8 cellular contexts compared by ENCODE assay signal in the genomic region with DNA sequence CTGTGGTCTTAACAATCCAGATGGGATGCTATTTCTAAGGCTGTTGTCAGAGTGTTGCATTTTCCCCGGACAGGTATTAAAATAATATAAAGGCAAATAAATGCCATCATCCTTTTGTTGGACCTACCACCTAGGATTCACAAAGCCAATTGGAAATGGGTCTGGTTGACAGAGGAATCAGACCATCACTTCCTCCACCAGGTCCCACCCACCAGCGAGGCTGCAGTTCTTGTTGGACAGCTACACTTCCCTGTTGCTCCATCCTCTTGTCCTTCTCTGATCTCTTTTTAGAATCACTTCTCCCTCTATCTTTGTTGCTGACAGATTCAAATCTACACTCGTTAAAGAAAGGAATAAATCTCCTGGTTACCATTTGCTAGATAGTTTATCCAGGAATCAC. TPM values are rescaled to one million over a fixed set of nuclear protein-coding genes. Genes with fewer than 3 reads are reported as not detected.
DNase-seq lines count a peak whose midpoint lies in the region; ATAC-seq, FAIRE-seq and TF ChIP-seq lines count a peak whose summit lies in the region.

No MANE protein-coding gene starts in this region.

- TF ChIP-seq POLR2A in HepG2 (IDR thresholded peaks at IDR 0.05; ENCODE audit: insufficient read depth in 1 of 2, low read depth in 2 of 2, low read length in 2 of 2), result no peak
- TF ChIP-seq POLR2A in right lobe of liver (IDR thresholded peaks at IDR 0.05), result no peak
- no peak for TF ChIP-seq POLR2A in prostate gland (IDR thresholded peaks at IDR 0.05)

- H3K4me3 ChIP-seq in HepG2 (replicated peaks in 1 of 3; ENCODE audit: insufficient read depth in 1 of 3, low read depth in 2 of 3, low read length in 3 of 3) (peak overlapping the region; percentile 85 to 100 (median 99); a peak in 4 of 6 replicates), right lobe of liver (no peak overlapping the region), SJCRH30 (peak overlapping the region; percentile 74), hepatocyte (no peak overlapping the region), prostate gland (no peak overlapping the region)

- H3K9me3 ChIP-seq in HepG2 (ENCODE audit: low read length), result no peaks in the 10 kb centered on the region
- H3K9me3 ChIP-seq in right lobe of liver, result no peaks in the 10 kb centered on the region
- H3K9me3 ChIP-seq in SJCRH30 (replicated peaks), result no peaks in the 10 kb centered on the region
- H3K9me3 ChIP-seq in hepatocyte (ENCODE audit: low read depth), result no peaks in the 10 kb centered on the region
- H3K9me3 ChIP-seq in prostate gland, result no peaks in the 10 kb centered on the region

- TF ChIP-seq CTCF in HepG2 (CRISPR knock-in tag; IDR thresholded peaks at IDR 0.05), result no peak
- TF ChIP-seq CTCF in right lobe of liver (IDR thresholded peaks at IDR 0.05), result no peak
- no peak for TF ChIP-seq CTCF in hepatocyte (IDR thresholded peaks at IDR 0.05; ENCODE audit: poor library complexity)
- no peak for TF ChIP-seq CTCF in prostate gland (IDR thresholded peaks at IDR 0.05)

- no peaks in the 10 kb centered on the region for H3K9me2 ChIP-seq in hepatocyte (replicated peaks; ENCODE audit: insufficient read depth)

- H3K27ac ChIP-seq in HepG2 (ENCODE audit: extremely low read length, insufficient read depth, low read length) (peak overlapping the region; percentile 88), right lobe of liver (no peak overlapping the region), SJCRH30 (peak overlapping the region; percentile 90), hepatocyte (no peak overlapping the region), temporal lobe (ENCODE audit: low read depth, low read length) (peak overlapping the region; percentile 40), prostate gland (no peak overlapping the region)

- H4K20me1 ChIP-seq in HepG2 (ENCODE audit: insufficient read depth, low read length) (no peaks in the 10 kb centered on the region), hepatocyte (ENCODE audit: insufficient read depth, poor library complexity, severe bottlenecking) (no peaks in the 10 kb centered on the region)

- 18% methylated on average over 3 of the region's 3 CpGs for WGBS in HepG2 (ENCODE audit: low lambda C conversion rate)
- WGBS in right lobe of liver (ENCODE audit: insufficient coverage, low coverage, low lambda C conversion rate, missing lambda C conversion rate), result 45% methylated on average over 3 of the region's 3 CpGs
- WGBS in hepatocyte (ENCODE audit: low lambda C conversion rate, missing lambda C conversion rate), result 78% methylated on average over 3 of the region's 3 CpGs
- 75% methylated on average over 3 of the region's 3 CpGs for WGBS in prostate gland

- peaks cover 44% of the 10 kb centered on the region for H3K79me2 ChIP-seq in HepG2 (ENCODE audit: insufficient read depth, low read length)
- peaks cover 15% of the 10 kb centered on the region for H3K79me2 ChIP-seq in hepatocyte

- H3K4me1 ChIP-seq in HepG2 (ENCODE audit: insufficient read depth, low read length) (peaks cover 76% of the 10 kb centered on the region), right lobe of liver (peaks cover 0 to 54% (median 12%) of the 10 kb centered on the region in 4 donors), SJCRH30 (peaks cover 28% of the 10 kb centered on the region), hepatocyte (ENCODE audit: insufficient read depth) (no peaks in the 10 kb centered on the region), prostate gland (replicated peaks) (no peaks in the 10 kb centered on the region)

- peak overlapping the region; percentile 92 for H3K9ac ChIP-seq in HepG2 (ENCODE audit: insufficient read depth, low read depth, low read length)

- BruUV-seq in HepG2 (replicated peaks; lab: Mats Ljungman, UMichigan), result no TSS peak

- FAIRE-seq in HepG2 (lab: Jason Lieb, UNC), result peak; percentile 26

- DNase-seq in HepG2 (ENCODE audit: low spot score) (peak; percentile 40), right lobe of liver (no peak), SJCRH30 (peak; percentile 63 to 64), hepatocyte (ENCODE audit: low spot score) (no peak), prostate gland (ENCODE audit: low spot score) (no peak)

- TF ChIP-seq EP300 in HepG2 (IDR thresholded peaks at IDR 0.05; ENCODE audit: low read depth in 2 of 2, low read length in 2 of 2) (no peak), HepG2 (CRISPR knock-in tag; IDR thresholded peaks at IDR 0.05; ENCODE audit: borderline replicate concordance) (no peak)

- H3K27me3 ChIP-seq in HepG2 (ENCODE audit: control insufficient read depth in 1 of 2, insufficient read depth in 2 of 2, low read length in 2 of 2) (no peaks in the 10 kb centered on the region; a peak in 2 of 5 replicates), right lobe of liver (no peaks in the 10 kb centered on the region), SJCRH30 (no peaks in the 10 kb centered on the region), hepatocyte (peaks cover 5% of the 10 kb centered on the region), prostate gland (replicated peaks; ENCODE audit: insufficient read depth) (no peaks in the 10 kb centered on the region)

- H3K4me2 ChIP-seq in HepG2 (ENCODE audit: low read depth, low read length) (peak overlapping the region; percentile 97), hepatocyte (peak overlapping the region; percentile 95)

- peak; percentile 30 for ATAC-seq in HepG2
- ATAC-seq in right lobe of liver, result no peak
- no peak for ATAC-seq in GM19328 (IDR thresholded peaks at IDR 0.05; ENCODE audit: unreplicated experiment)
- no peak for ATAC-seq in GM21786 (IDR thresholded peaks at IDR 0.05; ENCODE audit: unreplicated experiment)

- CTCF ChIA-PET in HepG2 (lab: Yijun Ruan, JAX; ENCODE audit: low intra/inter-chr PET ratio, low total read pairs), result interaction anchor here (0.5 kb wide), 1 partner anchor 670 kb away, joined by 3 read pairs; no protein-coding TSS in a partner anchor

- H3K36me3 ChIP-seq in HepG2 (replicated peaks in 1 of 2; ENCODE audit: control insufficient read depth in 1 of 2, insufficient read depth in 2 of 2, low read length in 2 of 2) (no peaks in the 10 kb centered on the region), right lobe of liver (no peaks in the 10 kb centered on the region), SJCRH30 (no peaks in the 10 kb centered on the region), hepatocyte (replicated peaks; ENCODE audit: insufficient read depth, low read depth) (no peaks in the 10 kb centered on the region), prostate gland (no peaks in the 10 kb centered on the region)

- H2AFZ ChIP-seq in HepG2 (ENCODE audit: low read length) (no peak overlapping the region), hepatocyte (no peak overlapping the region)

- in situ Hi-C loops in HepG2 (cut with HindIII; ENCODE audit: extremely low pct_ligation_motif_present, low pct_unique_long_range_greater_than_20kb), result no loop called here

- intact Hi-C loops in HepG2 (cut with micrococcal nuclease; ENCODE audit: unreplicated experiment) (no loop called here), right lobe of liver (cut with DNase I) (no loop called here), prostate gland (cut with DNase I) (no loop called here)

- POLR2A ChIA-PET in HepG2 (lab: Yijun Ruan, JAX), result interaction anchor here (1.7 to 5.3 kb wide), 5 partner anchors 9 to 416 kb away, joined by 6 to 131 read pairs (median 7); partner anchors contain the start of genes RPL37A and XRCC5

- TF ChIP-seq RAD21 in HepG2 (CRISPR knock-in tag; IDR thresholded peaks at IDR 0.05), result no peak

RNA-seq across cellular contexts. Expression of gene TMEM169, which starts 1.1 kb away (rescaled TPM):
- total RNA-seq in HepG2 (2016; rRNA removed; fragmentation: Illumina TruSeq; extraction: Trizol) (4.3 and 4.5 TPM in 2 replicates), right lobe of liver (1 to 10 TPM in 3 of 6 experiments, under 1 TPM in 3; 0.29 to 2.7 (median 1.0) TPM), hepatocyte (1.1 and 1.8 TPM in 2 replicates), temporal lobe (15.7 TPM), prostate gland (1 to 10 TPM in 1 of 2 donors, under 1 TPM in 1; 0.80 to 1.1 TPM)
- 1.1 and 1.2 TPM in 2 replicates for total RNA-seq in HepG2 (2016; cell fraction: cytosol; rRNA removed; fragmentation: Illumina TruSeq; extraction: Trizol; ENCODE audit: low read depth)
- 4.0 and 5.3 TPM in 2 replicates for total RNA-seq in HepG2 (2016; cell fraction: insoluble cytoplasmic fraction; rRNA removed; fragmentation: Illumina TruSeq; extraction: Trizol)
- 3.7 and 4.4 TPM in 2 replicates for total RNA-seq in HepG2 (2016; cell fraction: membrane; rRNA removed; fragmentation: Illumina TruSeq; extraction: Trizol)
- total RNA-seq in HepG2 (2016; cell fraction: nucleus; rRNA removed; fragmentation: Illumina TruSeq; extraction: Trizol), result 3.6 TPM in 2 replicates
- polyA plus RNA-seq in HepG2 (2011; rRNA removed) (1.5 and 2.1 TPM in 2 replicates), hepatocyte (0.91 and 0.97 TPM in 2 replicates)
- polyA plus RNA-seq in HepG2 (2011; cell fraction: cytosol; rRNA removed), result 1.5 and 2.6 TPM in 2 replicates
- 0.71 and 0.80 TPM in 2 replicates for polyA plus RNA-seq in HepG2 (2011; cell fraction: nucleus; rRNA removed)
- polyA plus RNA-seq in HepG2 (2012), result 5.4 and 6.9 TPM in 2 replicates
- polyA plus RNA-seq in HepG2 (2016; cell fraction: cytosol; fragmentation: Illumina TruSeq; extraction: Trizol; ENCODE audit: low read depth), result 0.60 and 0.85 TPM in 2 replicates
- polyA plus RNA-seq in HepG2 (2016; cell fraction: insoluble cytoplasmic fraction; fragmentation: Illumina TruSeq; extraction: Trizol; ENCODE audit: low read depth), result 2.9 and 4.2 TPM in 2 replicates
- polyA plus RNA-seq in HepG2 (2016; cell fraction: membrane; fragmentation: Illumina TruSeq; extraction: Trizol; ENCODE audit: low read depth), result 1.7 and 1.8 TPM in 2 replicates
- 5.0 and 6.2 TPM in 2 replicates for polyA plus RNA-seq in HepG2 (2016; cell fraction: nucleus; fragmentation: Illumina TruSeq; extraction: Trizol; ENCODE audit: insufficient read depth, low read depth)
- polyA minus RNA-seq in HepG2 (2011; rRNA and poly(A)+ RNA removed; ENCODE audit: low replicate concordance), result 6.2 TPM in 1 of 2 replicates, not detected in the other
- 2.0 and 2.7 TPM in 2 replicates for polyA minus RNA-seq in HepG2 (2011; cell fraction: cytosol; rRNA and poly(A)+ RNA removed)
- polyA minus RNA-seq in HepG2 (2011; cell fraction: nucleus; rRNA and poly(A)+ RNA removed), result 1.4 and 2.6 TPM in 2 replicates
- total RNA-seq in SJCRH30 (2014; rRNA removed; shearing (Covaris generic)), result 6.6 and 8.2 TPM in 2 replicates

RNA-seq across cellular contexts. Expression of gene PECR, which starts 1.2 kb away (rescaled TPM):
- 151 and 181 TPM in 2 replicates for total RNA-seq in HepG2 (2016; rRNA removed; fragmentation: Illumina TruSeq; extraction: Trizol)
- total RNA-seq in HepG2 (2016; cell fraction: cytosol; rRNA removed; fragmentation: Illumina TruSeq; extraction: Trizol; ENCODE audit: low read depth), result 20.8 and 20.9 TPM in 2 replicates
- total RNA-seq in HepG2 (2016; cell fraction: insoluble cytoplasmic fraction; rRNA removed; fragmentation: Illumina TruSeq; extraction: Trizol), result 143 and 194 TPM in 2 replicates
- 32.3 and 33.6 TPM in 2 replicates for total RNA-seq in HepG2 (2016; cell fraction: membrane; rRNA removed; fragmentation: Illumina TruSeq; extraction: Trizol)
- total RNA-seq in HepG2 (2016; cell fraction: nucleus; rRNA removed; fragmentation: Illumina TruSeq; extraction: Trizol), result 129 and 136 TPM in 2 replicates
- 153 and 175 TPM in 2 replicates for polyA plus RNA-seq in HepG2 (2011; rRNA removed)
- polyA plus RNA-seq in HepG2 (2011; cell fraction: cytosol; rRNA removed), result 103 and 140 TPM in 2 replicates
- polyA plus RNA-seq in HepG2 (2011; cell fraction: nucleus; rRNA removed), result 97.8 and 111 TPM in 2 replicates
- 154 and 170 TPM in 2 replicates for polyA plus RNA-seq in HepG2 (2012)
- 10.8 and 11.0 TPM in 2 replicates for polyA plus RNA-seq in HepG2 (2016; cell fraction: cytosol; fragmentation: Illumina TruSeq; extraction: Trizol; ENCODE audit: low read depth)
- polyA plus RNA-seq in HepG2 (2016; cell fraction: insoluble cytoplasmic fraction; fragmentation: Illumina TruSeq; extraction: Trizol; ENCODE audit: low read depth), result 162 and 177 TPM in 2 replicates
- 19.7 and 20.5 TPM in 2 replicates for polyA plus RNA-seq in HepG2 (2016; cell fraction: membrane; fragmentation: Illumina TruSeq; extraction: Trizol; ENCODE audit: low read depth)
- polyA plus RNA-seq in HepG2 (2016; cell fraction: nucleus; fragmentation: Illumina TruSeq; extraction: Trizol; ENCODE audit: insufficient read depth, low read depth), result 75.4 and 82.9 TPM in 2 replicates
- polyA minus RNA-seq in HepG2 (2011; rRNA and poly(A)+ RNA removed; ENCODE audit: low replicate concordance), result 5.0 and 112 TPM in 2 replicates
- 52.5 and 73.0 TPM in 2 replicates for polyA minus RNA-seq in HepG2 (2011; cell fraction: cytosol; rRNA and poly(A)+ RNA removed)
- 221 and 291 TPM in 2 replicates for polyA minus RNA-seq in HepG2 (2011; cell fraction: nucleus; rRNA and poly(A)+ RNA removed)
- total RNA-seq in right lobe of liver, result 100 to 1,000 TPM in 3 of 6 experiments, 10 to 100 TPM in 3; 43.4 to 115 (median 80.3) TPM
- total RNA-seq in SJCRH30 (2014; rRNA removed; shearing (Covaris generic)), result 20.5 and 21.0 TPM in 2 replicates
- 24.6 and 32.4 TPM in 2 replicates for total RNA-seq in hepatocyte
- 13.8 and 17.4 TPM in 2 replicates for polyA plus RNA-seq in hepatocyte
- 23.4 TPM for total RNA-seq in temporal lobe
- 10 to 100 TPM in 1 of 2 donors, 1 to 10 TPM in 1; 6.9 to 16.3 TPM for total RNA-seq in prostate gland

RNA-seq across cellular contexts. Expression of gene XRCC5, which starts 26.3 kb away (rescaled TPM):
- 454 and 733 TPM in 2 replicates for total RNA-seq in HepG2 (2016; rRNA removed; fragmentation: Illumina TruSeq; extraction: Trizol)
- 40.2 and 45.7 TPM in 2 replicates for total RNA-seq in HepG2 (2016; cell fraction: cytosol; rRNA removed; fragmentation: Illumina TruSeq; extraction: Trizol; ENCODE audit: low read depth)
- 445 and 739 TPM in 2 replicates for total RNA-seq in HepG2 (2016; cell fraction: insoluble cytoplasmic fraction; rRNA removed; fragmentation: Illumina TruSeq; extraction: Trizol)
- 92.3 and 106 TPM in 2 replicates for total RNA-seq in HepG2 (2016; cell fraction: membrane; rRNA removed; fragmentation: Illumina TruSeq; extraction: Trizol)
- total RNA-seq in HepG2 (2016; cell fraction: nucleus; rRNA removed; fragmentation: Illumina TruSeq; extraction: Trizol), result 346 and 369 TPM in 2 replicates
- 215 and 264 TPM in 2 replicates for polyA plus RNA-seq in HepG2 (2011; rRNA removed)
- 129 and 152 TPM in 2 replicates for polyA plus RNA-seq in HepG2 (2011; cell fraction: cytosol; rRNA removed)
- polyA plus RNA-seq in HepG2 (2011; cell fraction: nucleus; rRNA removed), result 61.2 and 69.5 TPM in 2 replicates
- polyA plus RNA-seq in HepG2 (2012), result 143 and 176 TPM in 2 replicates
- polyA plus RNA-seq in HepG2 (2016; cell fraction: cytosol; fragmentation: Illumina TruSeq; extraction: Trizol; ENCODE audit: low read depth), result 21.5 and 24.7 TPM in 2 replicates
- 503 and 513 TPM in 2 replicates for polyA plus RNA-seq in HepG2 (2016; cell fraction: insoluble cytoplasmic fraction; fragmentation: Illumina TruSeq; extraction: Trizol; ENCODE audit: low read depth)
- polyA plus RNA-seq in HepG2 (2016; cell fraction: membrane; fragmentation: Illumina TruSeq; extraction: Trizol; ENCODE audit: low read depth), result 41.2 and 52.0 TPM in 2 replicates
- polyA plus RNA-seq in HepG2 (2016; cell fraction: nucleus; fragmentation: Illumina TruSeq; extraction: Trizol; ENCODE audit: insufficient read depth, low read depth), result 228 and 232 TPM in 2 replicates
- 569 and 652 TPM in 2 replicates for polyA minus RNA-seq in HepG2 (2011; rRNA and poly(A)+ RNA removed; ENCODE audit: low replicate concordance)
- 159 and 172 TPM in 2 replicates for polyA minus RNA-seq in HepG2 (2011; cell fraction: cytosol; rRNA and poly(A)+ RNA removed)
- 290 and 331 TPM in 2 replicates for polyA minus RNA-seq in HepG2 (2011; cell fraction: nucleus; rRNA and poly(A)+ RNA removed)
- total RNA-seq in right lobe of liver, result 100 to 1,000 TPM in 4 of 6 experiments, 10 to 100 TPM in 2; 92.0 to 131 (median 106) TPM
- total RNA-seq in SJCRH30 (2014; rRNA removed; shearing (Covaris generic)), result 449 and 483 TPM in 2 replicates
- 191 and 208 TPM in 2 replicates for total RNA-seq in hepatocyte
- 157 and 181 TPM in 2 replicates for polyA plus RNA-seq in hepatocyte
- 332 TPM for total RNA-seq in temporal lobe
- 100 to 1,000 TPM; 116 to 152 TPM for total RNA-seq in prostate gland

Comparison
In these comparisons a context has a peak if more than half of its experiments do, and no peak if none do; other contexts are left out.
1. DNase-seq: peak in HepG2 (single experiment) and SJCRH30 (2 of 2); none in right lobe of liver (0 of 3), hepatocyte (single experiment) and prostate gland (single experiment).
2. H3K27ac ChIP-seq: peak in HepG2 (single experiment), SJCRH30 (single experiment) and temporal lobe (single experiment); none in right lobe of liver (0 of 3), hepatocyte (single experiment) and prostate gland (0 of 2).
3. H3K4me3 ChIP-seq: peak in HepG2 (3 of 3) and SJCRH30 (single experiment); none in right lobe of liver (0 of 3), hepatocyte (single experiment) and prostate gland (0 of 2).